Comparison of ENCODE assay signal across 9 cellular contexts in genomic region chr1:66374148-66374547, GRCh38.
DNase-seq lines count a peak whose midpoint lies in the region; ATAC-seq and TF ChIP-seq lines count a peak whose summit lies in the region.
"Had no signal": no experiment of that assay in that cellular context is flagged by ENCODE, and none has a peak within 500 bp of the region (broad histone marks: within the 10 kb centered on the region; RNA-seq: fewer than 3 reads in every experiment).

No MANE protein-coding gene starts in this region.

- WGBS in sigmoid colon, 2 donors = 71 to 87% methylated on average over 2 of the region's 2 CpGs

- H3K4me1 Mint-ChIP-seq in activated CD4-positive, alpha-beta T cell treated with anti-CD3 and anti-CD28 coated beads for 36 hours = peaks cover 75% of the 10 kb centered on the region
- H3K4me1 Mint-ChIP-seq in activated CD4-positive, alpha-beta memory T cell treated with anti-CD3 and anti-CD28 coated beads for 36 hours (ENCODE audit: low read depth) = peaks cover 76% of the 10 kb centered on the region
- peaks cover 90% of the 10 kb centered on the region for H3K4me1 Mint-ChIP-seq in stimulated activated naive CD8-positive, alpha-beta T cell treated with anti-CD3 and anti-CD28 coated beads, Interleukin-15, Interleukin-2, amounts not matched to agents 100 ng/mL and 50 ng/mL, for 24 hours (ENCODE audit: low read depth)

- no peaks in the 10 kb centered on the region for H3K9me3 ChIP-seq in sigmoid colon

- intact Hi-C loops in activated CD4-positive, alpha-beta T cell treated with anti-CD3 and anti-CD28 coated beads for 36 hours (cut with DNase I, micrococcal nuclease) = loop anchor here (1.0 to 10.0 kb wide), 19 partner anchors 23 to 1417 kb away; partner anchors contain the start of genes LEPR (in 1 of the 2) and LEPROT (in 1 of the 2)
- intact Hi-C loops in activated CD4-positive, alpha-beta memory T cell treated with anti-CD3 and anti-CD28 coated beads for 36 hours (cut with micrococcal nuclease) = loop anchor here (1.0 to 10.0 kb wide), 17 partner anchors 23 to 1309 kb away; partner anchors contain the start of genes LEPR and LEPROT
- intact Hi-C loops in sigmoid colon (cut with DNase I) = no loop called here

- H3K27me3 ChIP-seq in sigmoid colon = no peaks in the 10 kb centered on the region

- H3K4me1 ChIP-seq in sigmoid colon = peaks cover 0 to 33% (median 16%) of the 10 kb centered on the region in 4 donors

- CTCF ChIA-PET in activated CD4-positive, alpha-beta T cell treated with anti-CD3 and anti-CD28 coated beads for 36 hours (lab: Charles Lee) = interaction anchor here (0.7 to 3.5 kb wide), 5 partner anchors 23 to 131 kb away, joined by 3 to 26 read pairs (median 3); no protein-coding TSS in a partner anchor
- CTCF ChIA-PET in activated CD4-positive, alpha-beta memory T cell treated with anti-CD3 and anti-CD28 coated beads for 36 hours (lab: Charles Lee) = interaction anchor here (0.6 to 4.3 kb wide), 7 partner anchors 24 to 132 kb away, joined by 3 to 45 read pairs (median 5); no protein-coding TSS in a partner anchor

- H3K4me3 ChIP-seq in sigmoid colon = no peak overlapping the region

- H3K27ac ChIP-seq in sigmoid colon = peak overlapping the region in 2 of 4 donors; percentile 29 to 77

- TF ChIP-seq EP300 in sigmoid colon (IDR thresholded peaks at IDR 0.05) = no peak

- H3K36me3 Mint-ChIP-seq in activated CD4-positive, alpha-beta T cell treated with anti-CD3 and anti-CD28 coated beads for 36 hours (ENCODE audit: low read depth) = peaks cover 36% of the 10 kb centered on the region
- peaks cover 39% of the 10 kb centered on the region for H3K36me3 Mint-ChIP-seq in activated CD4-positive, alpha-beta memory T cell treated with anti-CD3 and anti-CD28 coated beads for 36 hours
- peaks cover 33% of the 10 kb centered on the region for H3K36me3 Mint-ChIP-seq in stimulated activated naive CD8-positive, alpha-beta T cell treated with anti-CD3 and anti-CD28 coated beads, Interleukin-15, Interleukin-2, amounts not matched to agents 100 ng/mL and 50 ng/mL, for 24 hours (ENCODE audit: low read depth)

- peak; percentile 48 for ATAC-seq in activated CD4-positive, alpha-beta T cell treated with anti-CD3 and anti-CD28 coated beads for 36 hours
- peak; percentile 41 for ATAC-seq in HG02973 (IDR thresholded peaks at IDR 0.05; ENCODE audit: unreplicated experiment)

- peak overlapping the region; percentile 69 for H3K4me3 Mint-ChIP-seq in activated CD4-positive, alpha-beta T cell treated with anti-CD3 and anti-CD28 coated beads for 36 hours
- peak overlapping the region; percentile 2 for H3K4me3 Mint-ChIP-seq in activated CD4-positive, alpha-beta memory T cell treated with anti-CD3 and anti-CD28 coated beads for 36 hours
- H3K4me3 Mint-ChIP-seq in stimulated activated naive CD8-positive, alpha-beta T cell treated with anti-CD3 and anti-CD28 coated beads, Interleukin-15, Interleukin-2, amounts not matched to agents 100 ng/mL and 50 ng/mL, for 24 hours = peak overlapping the region; percentile 75

- no peaks in the 10 kb centered on the region for H3K27me3 Mint-ChIP-seq in activated CD4-positive, alpha-beta T cell treated with anti-CD3 and anti-CD28 coated beads for 36 hours
- no peaks in the 10 kb centered on the region for H3K27me3 Mint-ChIP-seq in activated CD4-positive, alpha-beta memory T cell treated with anti-CD3 and anti-CD28 coated beads for 36 hours
- no peaks in the 10 kb centered on the region for H3K27me3 Mint-ChIP-seq in stimulated activated naive CD8-positive, alpha-beta T cell treated with anti-CD3 and anti-CD28 coated beads, Interleukin-15, Interleukin-2, amounts not matched to agents 100 ng/mL and 50 ng/mL, for 24 hours

- peak overlapping the region; percentile 97 for H3K27ac Mint-ChIP-seq in activated CD4-positive, alpha-beta T cell treated with anti-CD3 and anti-CD28 coated beads for 36 hours
- H3K27ac Mint-ChIP-seq in activated CD4-positive, alpha-beta memory T cell treated with anti-CD3 and anti-CD28 coated beads for 36 hours = peak overlapping the region; percentile 99
- H3K27ac Mint-ChIP-seq in stimulated activated naive CD8-positive, alpha-beta T cell treated with anti-CD3 and anti-CD28 coated beads, Interleukin-15, Interleukin-2, amounts not matched to agents 100 ng/mL and 50 ng/mL, for 24 hours = peak overlapping the region; percentile 97

- peaks cover 0 to 12% (median 0%) of the 10 kb centered on the region in 4 donors for H3K36me3 ChIP-seq in sigmoid colon

- DNase-seq in activated CD4-positive, alpha-beta T cell treated with anti-CD3 and anti-CD28 coated beads for 36 hours = no peak
- DNase-seq in activated CD4-positive, alpha-beta T cell treated with anti-CD3 and anti-CD28 coated beads for 1 hour = no peak
- no peak for DNase-seq in activated CD4-positive, alpha-beta memory T cell treated with anti-CD3 and anti-CD28 coated beads for 36 hours
- DNase-seq in NCI-H2196 (lab: John Stamatoyannopoulos, UW; ENCODE audit: unreplicated experiment) = no peak
- DNase-seq in NCI-H2081 treated with DMSO at 0.1 percent for 48 hours (lab: John Stamatoyannopoulos, UW) = no peak
- DNase-seq in sigmoid colon = no peak
- DNase-seq: NCI-H774 had no signal

- POLR2A ChIA-PET in activated CD4-positive, alpha-beta T cell treated with anti-CD3 and anti-CD28 coated beads for 36 hours (lab: Charles Lee) = interaction anchor here (0.7 to 7.4 kb wide), 6 partner anchors 23 to 127 kb away, joined by 3 to 60 read pairs (median 3); no protein-coding TSS in a partner anchor
- POLR2A ChIA-PET in activated CD4-positive, alpha-beta memory T cell treated with anti-CD3 and anti-CD28 coated beads for 36 hours (lab: Charles Lee) = interaction anchor here (0.8 to 3.2 kb wide), 10 partner anchors 9 to 130 kb away, joined by 3 to 14 read pairs (median 4); no protein-coding TSS in a partner anchor

- no peaks in the 10 kb centered on the region for H3K9me3 Mint-ChIP-seq in activated CD4-positive, alpha-beta T cell treated with anti-CD3 and anti-CD28 coated beads for 36 hours (ENCODE audit: low read depth)
- H3K9me3 Mint-ChIP-seq in activated CD4-positive, alpha-beta memory T cell treated with anti-CD3 and anti-CD28 coated beads for 36 hours = no peaks in the 10 kb centered on the region
- no peaks in the 10 kb centered on the region for H3K9me3 Mint-ChIP-seq in stimulated activated naive CD8-positive, alpha-beta T cell treated with anti-CD3 and anti-CD28 coated beads, Interleukin-15, Interleukin-2, amounts not matched to agents 100 ng/mL and 50 ng/mL, for 24 hours

- TF ChIP-seq POLR2A in sigmoid colon (IDR thresholded peaks at IDR 0.05) = no peak

- TF ChIP-seq CTCF in sigmoid colon (IDR thresholded peaks at IDR 0.05) = no peak

Comparison
In these comparisons a context has a peak if more than half of its experiments do, and no peak if none do; other contexts are left out.
1. H3K4me3 Mint-ChIP-seq: peak in every context shown above with its lines; median percentile 75 in stimulated activated naive CD8-positive, alpha-beta T cell treated with anti-CD3 and anti-CD28 coated beads, Interleukin-15, Interleukin-2, amounts not matched to agents 100 ng/mL and 50 ng/mL, for 24 hours; 69 in activated CD4-positive, alpha-beta T cell treated with anti-CD3 and anti-CD28 coated beads for 36 hours; 2 in activated CD4-positive, alpha-beta memory T cell treated with anti-CD3 and anti-CD28 coated beads for 36 hours.